ENCODE assay signal across 18 cellular contexts in genomic region chr14:89629383-89629782, GRCh38.
DNase-seq lines count a peak whose midpoint lies in the region; ATAC-seq and TF ChIP-seq lines count a peak whose summit lies in the region.
"Had no signal": no experiment of that assay in that cellular context is flagged by ENCODE, and none has a peak within 500 bp of the region (broad histone marks: within the 10 kb centered on the region; RNA-seq: fewer than 3 reads in every experiment).

No MANE protein-coding gene starts in this region.

- no peaks in the 10 kb centered on the region for H4K20me1 ChIP-seq in OCI-LY7 (ENCODE audit: insufficient read depth, low read length)
- H4K20me1 ChIP-seq: BLaER1 treated with 17β-estradiol and CSF1 and Interleukin-3, amounts not matched to agents 10 nM and 100 nM had no signal

- peaks cover 6% of the 10 kb centered on the region for H3K4me1 ChIP-seq in OCI-LY7 (ENCODE audit: insufficient read depth, low read length, poor library complexity, severe bottlenecking)

- no peaks in the 10 kb centered on the region for H3K36me3 ChIP-seq in OCI-LY7 (ENCODE audit: insufficient read depth, low read length)
- H3K36me3 ChIP-seq: BLaER1 treated with 17β-estradiol and CSF1 and Interleukin-3, amounts not matched to agents 10 nM and 100 nM; transverse colon had no signal

- H3K9me2 ChIP-seq in OCI-LY7 (ENCODE audit: insufficient read depth, low read length) = no peaks in the 10 kb centered on the region

- H3K79me2 ChIP-seq in OCI-LY7 (ENCODE audit: insufficient read depth, low read depth, low read length) = no peaks in the 10 kb centered on the region

- H2AFZ ChIP-seq in OCI-LY7 (ENCODE audit: low read length) = no peak overlapping the region

- peak overlapping the region; percentile 17 for H3K4me3 Mint-ChIP-seq in T-helper 1 cell treated with Interleukin-12 subunit alpha and Interleukin-12 subunit beta and Interleukin-4 antibody, amounts not matched to agents 30 μg/mL and 1 μg/mL, for 36 hours
- no peak overlapping the region for H3K4me3 Mint-ChIP-seq in IgD-negative memory B cell
- H3K4me3 Mint-ChIP-seq in activated naive CD8-positive, alpha-beta T cell treated with anti-CD3 and anti-CD28 coated beads, Interleukin-2, amount 50 U/mL, for 24 hours = no peak overlapping the region
- H3K4me3 Mint-ChIP-seq in nephron progenitor cell = peak overlapping the region; percentile 5

- H3K36me3 Mint-ChIP-seq in T-helper 1 cell treated with Interleukin-12 subunit alpha and Interleukin-12 subunit beta and Interleukin-4 antibody, amounts not matched to agents 30 μg/mL and 1 μg/mL, for 36 hours (ENCODE audit: low read depth) = peaks cover 32% of the 10 kb centered on the region
- H3K36me3 Mint-ChIP-seq in IgD-negative memory B cell = peaks cover 3% of the 10 kb centered on the region
- peaks cover 25% of the 10 kb centered on the region for H3K36me3 Mint-ChIP-seq in activated naive CD8-positive, alpha-beta T cell treated with anti-CD3 and anti-CD28 coated beads, Interleukin-2, amount 50 U/mL, for 24 hours (ENCODE audit: low read depth)
- no peaks in the 10 kb centered on the region for H3K36me3 Mint-ChIP-seq in nephron progenitor cell (ENCODE audit: low read depth)

- CTCF ChIA-PET in OCI-LY7 (lab: Charles Lee; ENCODE audit: unreplicated experiment) = interaction anchor here (1.6 kb wide), 1 partner anchor 92 kb away, joined by 4 read pairs; no protein-coding TSS in a partner anchor

- no peaks in the 10 kb centered on the region for H3K27me3 Mint-ChIP-seq in T-helper 1 cell treated with Interleukin-12 subunit alpha and Interleukin-12 subunit beta and Interleukin-4 antibody, amounts not matched to agents 30 μg/mL and 1 μg/mL, for 36 hours (ENCODE audit: low read depth)
- H3K27me3 Mint-ChIP-seq in IgD-negative memory B cell = no peaks in the 10 kb centered on the region
- H3K27me3 Mint-ChIP-seq in activated naive CD8-positive, alpha-beta T cell treated with anti-CD3 and anti-CD28 coated beads, Interleukin-2, amount 50 U/mL, for 24 hours = no peaks in the 10 kb centered on the region
- H3K27me3 Mint-ChIP-seq in nephron progenitor cell (ENCODE audit: low read depth, poor library complexity) = peaks cover 3% of the 10 kb centered on the region

- H3K9me3 Mint-ChIP-seq in T-helper 1 cell treated with Interleukin-12 subunit alpha and Interleukin-12 subunit beta and Interleukin-4 antibody, amounts not matched to agents 30 μg/mL and 1 μg/mL, for 36 hours = peaks cover 30% of the 10 kb centered on the region
- peaks cover 0 to 11% (median 8%) of the 10 kb centered on the region in 3 donors for H3K9me3 Mint-ChIP-seq in IgD-negative memory B cell
- peaks cover 23% of the 10 kb centered on the region for H3K9me3 Mint-ChIP-seq in activated naive CD8-positive, alpha-beta T cell treated with anti-CD3 and anti-CD28 coated beads, Interleukin-2, amount 50 U/mL, for 24 hours
- peaks cover 5% of the 10 kb centered on the region for H3K9me3 Mint-ChIP-seq in nephron progenitor cell

- peaks cover 7% of the 10 kb centered on the region; the same call in 1 of the 2 replicates for H3K9me3 ChIP-seq in OCI-LY7 (ENCODE audit: low read length)
- H3K9me3 ChIP-seq: transverse colon had no signal

- H3K27ac Mint-ChIP-seq in T-helper 1 cell treated with Interleukin-12 subunit alpha and Interleukin-12 subunit beta and Interleukin-4 antibody, amounts not matched to agents 30 μg/mL and 1 μg/mL, for 36 hours = peak overlapping the region; percentile 66
- peak overlapping the region in 2 of 3 donors; percentile 8 to 67 for H3K27ac Mint-ChIP-seq in IgD-negative memory B cell
- H3K27ac Mint-ChIP-seq in activated naive CD8-positive, alpha-beta T cell treated with anti-CD3 and anti-CD28 coated beads, Interleukin-2, amount 50 U/mL, for 24 hours = peak overlapping the region; percentile 51
- H3K27ac Mint-ChIP-seq in nephron progenitor cell = no peak overlapping the region

- H3K27ac ChIP-seq in OCI-LY7 (ENCODE audit: low read depth, low read length, poor library complexity, severe bottlenecking) = no peak overlapping the region
- H3K27ac ChIP-seq: BLaER1 treated with 17β-estradiol and CSF1 and Interleukin-3, amounts not matched to agents 10 nM and 100 nM; RWPE1; transverse colon had no signal

- intact Hi-C loops in OCI-LY7 (cut with micrococcal nuclease; ENCODE audit: unreplicated experiment) = no loop called here
- intact Hi-C loops in sciatic nerve (cut with DNase I) = no loop called here

- no peak for TF ChIP-seq CTCF in nephron progenitor cell (IDR thresholded peaks at IDR 0.05)
- TF ChIP-seq CTCF in OCI-LY7 (conservative IDR thresholded peaks at IDR 0.05; ENCODE audit: low read length) = no peak

- H3K4me3 ChIP-seq in OCI-LY7 (ENCODE audit: low read depth, low read length, poor library complexity, severe bottlenecking) = no peak overlapping the region
- H3K4me3 ChIP-seq: BLaER1 treated with 17β-estradiol and CSF1 and Interleukin-3, amounts not matched to agents 10 nM and 100 nM; smooth muscle cell; transverse colon had no signal

- POLR2A ChIA-PET in OCI-LY7 (lab: Charles Lee) = interaction anchor here (0.7 to 1.3 kb wide), 2 partner anchors 12 to 550 kb away, joined by 3 to 4 read pairs; no protein-coding TSS in a partner anchor

- no peak overlapping the region for H3K4me2 ChIP-seq in OCI-LY7 (ENCODE audit: low read length)
- H3K4me2 ChIP-seq: smooth muscle cell had no signal

- no peak for DNase-seq in T-helper 1 cell
- DNase-seq in activated naive CD8-positive, alpha-beta T cell treated with anti-CD3 and anti-CD28 coated beads, Interleukin-2, amount 50 U/mL, for 24 hours = no peak
- no peak for DNase-seq in nephron progenitor cell
- DNase-seq in OCI-LY7 (ENCODE audit: low spot score) = no peak
- no peak for DNase-seq in sciatic nerve (ENCODE audit: low spot score)
- DNase-seq: 8988T, amygdala, DMS79 treated with DMSO at 0.1 percent for 48 hours, NCI-H1092 treated with DMSO at 0.1 percent for 48 hours, NCI-H774, transverse colon had no signal

- no TSS peak for BruUV-seq in OCI-LY7 (replicated peaks; lab: Mats Ljungman, UMichigan)

- ATAC-seq in activated naive CD8-positive, alpha-beta T cell treated with anti-CD3 and anti-CD28 coated beads, Interleukin-2, amount 50 U/mL, for 24 hours = no peak
- ATAC-seq in GM21423 (IDR thresholded peaks at IDR 0.05; ENCODE audit: unreplicated experiment) (no peak), sciatic nerve (no peak)
- ATAC-seq: left lobe of liver had no signal

- H3K4me1 Mint-ChIP-seq in T-helper 1 cell treated with Interleukin-12 subunit alpha and Interleukin-12 subunit beta and Interleukin-4 antibody, amounts not matched to agents 30 μg/mL and 1 μg/mL, for 36 hours (ENCODE audit: low read depth) = peaks cover 43% of the 10 kb centered on the region
- peaks cover 10 to 30% (median 14%) of the 10 kb centered on the region in 3 donors for H3K4me1 Mint-ChIP-seq in IgD-negative memory B cell
- H3K4me1 Mint-ChIP-seq in activated naive CD8-positive, alpha-beta T cell treated with anti-CD3 and anti-CD28 coated beads, Interleukin-2, amount 50 U/mL, for 24 hours = peaks cover 77% of the 10 kb centered on the region
- peaks cover 53% of the 10 kb centered on the region for H3K4me1 Mint-ChIP-seq in nephron progenitor cell

Comparison
In these comparisons a context has a peak if more than half of its experiments do, and no peak if none do; other contexts are left out.
1. H3K4me3 Mint-ChIP-seq: peak in T-helper 1 cell treated with Interleukin-12 subunit alpha and Interleukin-12 subunit beta and Interleukin-4 antibody, amounts not matched to agents 30 μg/mL and 1 μg/mL, for 36 hours (single experiment) and nephron progenitor cell (single experiment); none in IgD-negative memory B cell (0 of 4) and activated naive CD8-positive, alpha-beta T cell treated with anti-CD3 and anti-CD28 coated beads, Interleukin-2, amount 50 U/mL, for 24 hours (single experiment).